Comparison of ENCODE assay signal across 14 cellular contexts in the genomic region with DNA sequence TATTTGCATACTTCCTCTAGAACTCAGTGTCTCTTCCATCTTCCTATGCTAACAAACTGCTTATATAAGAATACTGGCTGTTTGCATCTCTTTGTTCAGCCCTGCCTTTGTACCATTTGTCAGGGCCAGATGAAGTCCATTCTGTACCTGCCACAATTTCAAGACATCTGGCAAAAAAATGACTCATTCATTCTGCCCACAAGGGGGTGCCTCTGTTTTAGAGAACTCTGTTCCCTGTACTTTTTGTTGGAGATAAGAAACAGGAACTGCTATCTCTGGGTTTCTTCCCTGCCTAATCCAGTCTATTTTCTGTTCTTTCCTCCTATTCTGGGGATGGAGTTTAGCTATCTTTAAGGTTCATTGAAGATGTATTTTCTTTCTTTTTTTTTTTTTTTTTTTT. TPM values are rescaled to one million over a fixed set of nuclear protein-coding genes. Genes with fewer than 3 reads are reported as not detected.
A peak's percentile ranks its signal among the peaks of the same experiment; 100 is the strongest.
DNase-seq lines count a peak whose midpoint lies in the region; ATAC-seq, FAIRE-seq and TF ChIP-seq lines count a peak whose summit lies in the region.
"Had no signal": no experiment of that assay in that cellular context is flagged by ENCODE, and none has a peak within 500 bp of the region (broad histone marks: within the 10 kb centered on the region; RNA-seq: fewer than 3 reads in every experiment).

No MANE protein-coding gene starts in this region.

- H3K27me3 Mint-ChIP-seq in astrocyte (ENCODE audit: low read depth, unreplicated experiment) = no peaks in the 10 kb centered on the region
- H3K27me3 Mint-ChIP-seq: activated naive CD8-positive, alpha-beta T cell had no signal

- H3K4me1 ChIP-seq in cardiac muscle cell (ENCODE audit: low read depth) (no peaks in the 10 kb centered on the region), heart left ventricle (no peaks in the 10 kb centered on the region), astrocyte (ENCODE audit: insufficient read depth, low read length) (no peaks in the 10 kb centered on the region), neuronal stem cell (ENCODE audit: control insufficient read depth in 2 of 2, insufficient read depth in 1 of 2, low read depth in 1 of 2, low read length in 2 of 2) (no peaks in the 10 kb centered on the region)
- H3K4me1 ChIP-seq: prostate gland had no signal

- H3K27me3 ChIP-seq in cardiac muscle cell = no peaks in the 10 kb centered on the region
- H3K27me3 ChIP-seq in heart left ventricle = no peaks in the 10 kb centered on the region
- H3K27me3 ChIP-seq in astrocyte (ENCODE audit: insufficient read depth, low read length) = no peaks in the 10 kb centered on the region
- no peaks in the 10 kb centered on the region for H3K27me3 ChIP-seq in neuronal stem cell (ENCODE audit: control insufficient read depth in 3 of 3, insufficient read depth in 3 of 3, low read depth in 1 of 3, low read length in 3 of 3)

- H2AFZ ChIP-seq in astrocyte (ENCODE audit: low read depth, low read length) (no peak overlapping the region), neuronal stem cell (ENCODE audit: low read length) (no peak overlapping the region)

- no peak overlapping the region for H3K23ac ChIP-seq in neuronal stem cell (ENCODE audit: low read depth, low read length, poor library complexity)

- no peaks in the 10 kb centered on the region for H4K20me1 ChIP-seq in astrocyte (ENCODE audit: insufficient read depth, low read length)

- H2AK5ac ChIP-seq in neuronal stem cell (ENCODE audit: low read depth, low read length) = no peak overlapping the region

- H3K79me2 ChIP-seq in astrocyte (ENCODE audit: insufficient read depth, low read length) = no peaks in the 10 kb centered on the region

- peak; percentile 4 to 13 for DNase-seq in cardiac muscle cell (ENCODE audit: low read depth in 1 of 2, low spot score in 1 of 2)
- no peak for DNase-seq in heart left ventricle
- DNase-seq in NCI-H69 (lab: John Stamatoyannopoulos, UW) = peak; percentile 28
- peak; percentile 4 for DNase-seq in astrocyte (ENCODE audit: low read depth)
- no peak for DNase-seq in NCI-H510A (lab: John Stamatoyannopoulos, UW)
- no peak for DNase-seq in neuronal stem cell (ENCODE audit: low spot score)
- no peak for DNase-seq in mucosa of gallbladder (ENCODE audit: low spot score)
- DNase-seq: central memory CD4-positive, alpha-beta T cell; DMS79 treated with DMSO at 0.1 percent for 48 hours; NCI-H1694 had no signal

- H4K8ac ChIP-seq in neuronal stem cell (ENCODE audit: low read depth, low read length) = no peak overlapping the region

- H3K4me3 ChIP-seq in cardiac muscle cell (no peak overlapping the region), heart left ventricle (no peak overlapping the region), astrocyte (ENCODE audit: insufficient read depth, low read depth, low read length) (no peak overlapping the region), neuronal stem cell (ENCODE audit: low read length in 2 of 2) (no peak overlapping the region)
- H3K4me3 ChIP-seq: prostate gland had no signal

- H3K4me3 Mint-ChIP-seq in astrocyte (ENCODE audit: unreplicated experiment) = no peak overlapping the region
- H3K4me3 Mint-ChIP-seq: activated naive CD8-positive, alpha-beta T cell had no signal

- no peak overlapping the region for H3K18ac ChIP-seq in neuronal stem cell (ENCODE audit: low read length)

- no peak overlapping the region for H3K27ac Mint-ChIP-seq in astrocyte (ENCODE audit: unreplicated experiment)
- H3K27ac Mint-ChIP-seq: activated naive CD8-positive, alpha-beta T cell had no signal

- TF ChIP-seq POLR2A in heart left ventricle (IDR thresholded peaks at IDR 0.05) = no peak

- no peak overlapping the region for H4K91ac ChIP-seq in neuronal stem cell (ENCODE audit: low read depth, low read length, poor library complexity)

- H3K36me3 ChIP-seq in cardiac muscle cell (peaks cover 19% of the 10 kb centered on the region), heart left ventricle (peaks cover 0 to 93% (median 62%) of the 10 kb centered on the region in 9 donors), astrocyte (ENCODE audit: insufficient read depth, low read length) (peaks cover 26% of the 10 kb centered on the region), neuronal stem cell (replicated peaks in 1 of 2; ENCODE audit: control insufficient read depth in 2 of 2, insufficient read depth in 2 of 2, low read length in 2 of 2) (peaks cover 1 to 66% of the 10 kb centered on the region in 2 donors)

- FAIRE-seq in astrocyte (lab: Jason Lieb, UNC) = no peak

- H3K9ac ChIP-seq in astrocyte (ENCODE audit: low read length) (no peak overlapping the region), neuronal stem cell (ENCODE audit: low read depth, low read length, poor library complexity) (no peak overlapping the region)

- intact Hi-C loops in heart left ventricle (cut with DNase I) = no loop called here

- no peak overlapping the region for H2BK5ac ChIP-seq in neuronal stem cell (ENCODE audit: low read length)

- H3K9me3 ChIP-seq in cardiac muscle cell (ENCODE audit: low read depth) = no peaks in the 10 kb centered on the region
- H3K9me3 ChIP-seq in heart left ventricle = peaks cover 0 to 80% (median 7%) of the 10 kb centered on the region in 12 donors
- H3K9me3 ChIP-seq in astrocyte (ENCODE audit: insufficient read depth, low read depth, low read length) = peaks cover 6% of the 10 kb centered on the region
- H3K9me3 ChIP-seq in neuronal stem cell (replicated peaks in 1 of 2; ENCODE audit: control insufficient read depth in 2 of 2, insufficient read depth in 1 of 2, low read depth in 1 of 2, low read length in 2 of 2) = peaks cover 2 to 66% of the 10 kb centered on the region in 2 donors
- H3K9me3 ChIP-seq: prostate gland had no signal

- H3K36me3 Mint-ChIP-seq in astrocyte (ENCODE audit: low read depth, unreplicated experiment) = peaks cover 32% of the 10 kb centered on the region

- H2BK12ac ChIP-seq in neuronal stem cell (ENCODE audit: low read length) = no peak overlapping the region

- no peak overlapping the region for H3K14ac ChIP-seq in neuronal stem cell (ENCODE audit: low read length)

- ATAC-seq in heart left ventricle (no peak), HG02885 (IDR thresholded peaks at IDR 0.05; ENCODE audit: poor library complexity, unreplicated experiment) (no peak)
- ATAC-seq: activated CD4-positive, CD25-positive, alpha-beta regulatory T cell treated with anti-CD3 and anti-CD28 coated beads, Interleukin-2, amount 50 U/mL, for 24 hours had no signal

- no peak overlapping the region for H2BK120ac ChIP-seq in neuronal stem cell (ENCODE audit: low read depth, low read length)

- H3K9me3 Mint-ChIP-seq in astrocyte (ENCODE audit: unreplicated experiment) = peaks cover 16% of the 10 kb centered on the region

- no peak overlapping the region for H3K4me2 ChIP-seq in astrocyte (ENCODE audit: low read length)
- H3K4me2 ChIP-seq in neuronal stem cell (ENCODE audit: insufficient read depth, low read length, poor library complexity, severe bottlenecking) = no peak overlapping the region

- no peak overlapping the region for H3K27ac ChIP-seq in cardiac muscle cell
- no peak overlapping the region for H3K27ac ChIP-seq in heart left ventricle
- H3K27ac ChIP-seq in astrocyte (ENCODE audit: low read depth, low read length) = no peak overlapping the region
- no peak overlapping the region for H3K27ac ChIP-seq in neuronal stem cell (replicated peaks; ENCODE audit: low read length)
- H3K27ac ChIP-seq: prostate gland had no signal

- TF ChIP-seq CTCF in cardiac muscle cell (IDR thresholded peaks at IDR 0.05; ENCODE audit: low read depth, low read length) (peak; percentile 13), heart left ventricle (IDR thresholded peaks at IDR 0.05) (peak in 2 of 12 donors; percentile 9 to 20), astrocyte (IDR thresholded peaks at IDR 0.05; ENCODE audit: insufficient read depth, low read depth, low read length) (no peak)

- H3K4me1 Mint-ChIP-seq in astrocyte (ENCODE audit: low read depth, unreplicated experiment) = no peaks in the 10 kb centered on the region

- H3K79me1 ChIP-seq in neuronal stem cell (ENCODE audit: low read depth, low read length) = no peaks in the 10 kb centered on the region

- no peak overlapping the region for H2BK15ac ChIP-seq in neuronal stem cell (ENCODE audit: low read length)

- no peak overlapping the region for H3K4ac ChIP-seq in neuronal stem cell (ENCODE audit: low read length)

RNA-seq across cellular contexts. Expression of a gene that starts 23.0 kb away (rescaled TPM):
- total RNA-seq in cardiac muscle cell (11.5 and 16.6 TPM in 2 replicates), heart left ventricle (10 to 100 TPM in 3 of 9 donors, 1 to 10 TPM in 6; 6.6 to 12.1 (median 9.4) TPM), astrocyte (5.5 and 5.9 TPM in 2 replicates), mucosa of gallbladder (10.3 TPM)
- polyA plus RNA-seq in cardiac muscle cell (11.7 and 17.1 TPM in 2 replicates), heart left ventricle (1 to 10 TPM; 3.7 to 5.8 TPM)
- polyA plus RNA-seq in neuronal stem cell (2013, experiment 1 of 2) = 6.0 TPM
- polyA plus RNA-seq in neuronal stem cell (2013, experiment 2 of 2) = 6.1 TPM

RNA-seq across cellular contexts. Expression of a gene that starts 23.1 kb away (rescaled TPM):
- total RNA-seq in cardiac muscle cell (2.3 and 2.7 TPM in 2 replicates), heart left ventricle (1 to 10 TPM; 1.3 to 3.5 (median 2.5) TPM), astrocyte (1.9 and 2.7 TPM in 2 replicates), mucosa of gallbladder (4.4 TPM)
- polyA plus RNA-seq in cardiac muscle cell (0.62 and 2.0 TPM in 2 replicates), heart left ventricle (1 to 10 TPM in 1 of 2 donors, under 1 TPM in 1; 0.76 to 1.4 TPM)
- 3.1 TPM for polyA plus RNA-seq in neuronal stem cell (2013, experiment 1 of 2)
- 3.2 TPM for polyA plus RNA-seq in neuronal stem cell (2013, experiment 2 of 2)

Comparison
In these comparisons a context has a peak if more than half of its experiments do, and no peak if none do; other contexts are left out.
1. DNase-seq: peak in cardiac muscle cell (2 of 2), NCI-H69 (single experiment) and astrocyte (single experiment); none in heart left ventricle (0 of 5), NCI-H510A (single experiment), neuronal stem cell (single experiment) and mucosa of gallbladder (single experiment).